ENCODE assay signal across 29 cellular contexts in the genomic region with DNA sequence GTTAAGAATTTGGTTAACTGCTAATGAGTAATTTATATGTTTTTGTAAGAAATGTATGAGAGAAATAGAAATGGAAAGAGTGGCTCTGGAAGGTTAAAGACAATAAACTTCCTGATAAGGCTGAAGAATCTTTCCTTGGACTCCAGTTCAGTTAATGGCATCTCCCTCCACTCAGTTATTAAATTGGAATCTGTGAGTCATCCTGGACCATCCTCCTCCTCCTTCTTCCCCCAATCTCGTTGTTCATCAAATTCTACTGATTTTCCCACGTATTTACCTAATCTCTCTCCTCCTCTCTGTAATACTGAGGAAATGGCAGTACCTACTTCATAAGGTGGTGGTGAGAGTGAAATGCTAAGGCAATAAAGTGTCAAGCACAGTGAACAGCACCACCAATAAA.
DNase-seq lines count a peak whose midpoint lies in the region; ATAC-seq and TF ChIP-seq lines count a peak whose summit lies in the region.
"Had no signal": no experiment of that assay in that cellular context is flagged by ENCODE, and none has a peak within 500 bp of the region (broad histone marks: within the 10 kb centered on the region; RNA-seq: fewer than 3 reads in every experiment).

No MANE protein-coding gene starts in this region.

- H3K9me3 Mint-ChIP-seq in brain (peaks cover 0 to 4% (median 0%) of the 10 kb centered on the region in 5 experiments), nephron (no peaks in the 10 kb centered on the region)
- H3K9me3 Mint-ChIP-seq: CD14-positive monocyte; stimulated activated effector memory CD8-positive, alpha-beta T cell treated with anti-CD3 and anti-CD28 coated beads, Interleukin-12 subunit alpha, Interleukin-12 subunit beta, amount 100 ng/mL, for 72 hours had no signal

- peaks cover 55% of the 10 kb centered on the region for H3K4me1 Mint-ChIP-seq in brain
- peaks cover 35% of the 10 kb centered on the region for H3K4me1 Mint-ChIP-seq in nephron

- H3K27ac Mint-ChIP-seq in brain (peak overlapping the region in 3 of 5 experiments; percentile 9 to 43 (median 12)), nephron (peak overlapping the region in 2 of 3 experiments; percentile 1 to 15)
- H3K27ac Mint-ChIP-seq: stimulated activated effector memory CD8-positive, alpha-beta T cell treated with anti-CD3 and anti-CD28 coated beads, Interleukin-12 subunit alpha, Interleukin-12 subunit beta, amount 100 ng/mL, for 72 hours had no signal

- no peak for ATAC-seq in heart right ventricle
- no peak for ATAC-seq in HG03045 (IDR thresholded peaks at IDR 0.05; ENCODE audit: unreplicated experiment)
- ATAC-seq in HG02610 (IDR thresholded peaks at IDR 0.05; ENCODE audit: unreplicated experiment): no peak
- ATAC-seq: gastrocnemius medialis; left lung; stimulated activated effector memory CD8-positive, alpha-beta T cell treated with anti-CD3 and anti-CD28 coated beads, Interleukin-12 subunit alpha, Interleukin-12 subunit beta, amount 100 ng/mL, for 72 hours had no signal

- TF ChIP-seq CTCF in heart right ventricle (IDR thresholded peaks at IDR 0.05) (no peak), brain (conservative IDR thresholded peaks at IDR 0.05) (no peak), nephron (IDR thresholded peaks at IDR 0.05; ENCODE audit: unreplicated experiment in 3 of 3) (no peak)

- no peak overlapping the region for H3K4me3 Mint-ChIP-seq in brain
- no peak overlapping the region for H3K4me3 Mint-ChIP-seq in nephron
- H3K4me3 Mint-ChIP-seq: CD14-positive monocyte; stimulated activated effector memory CD8-positive, alpha-beta T cell treated with anti-CD3 and anti-CD28 coated beads, Interleukin-12 subunit alpha, Interleukin-12 subunit beta, amount 100 ng/mL, for 72 hours had no signal

- no peaks in the 10 kb centered on the region for H3K9me3 ChIP-seq in heart right ventricle
- H3K9me3 ChIP-seq: gastrocnemius medialis, left lung, SJCRH30, upper lobe of left lung had no signal

- intact Hi-C loops in heart right ventricle (cut with DNase I) (loop anchor here in 1 of 10 donors (5.0 kb wide), 1 partner anchor 94 kb away; no protein-coding TSS in a partner anchor), cardiac septum (cut with DNase I) (no loop called here)

- peak overlapping the region in 6 of 10 donors; percentile 11 to 61 (median 38) for H3K27ac ChIP-seq in heart right ventricle
- H3K27ac ChIP-seq: gastrocnemius medialis, SJCRH30, upper lobe of left lung, WERI-Rb-1 had no signal

- H3K4me3 ChIP-seq in heart right ventricle: no peak overlapping the region
- H3K4me3 ChIP-seq: gastrocnemius medialis, left lung, SJCRH30, upper lobe of left lung had no signal

- H3K36me3 ChIP-seq in heart right ventricle: no peaks in the 10 kb centered on the region
- H3K36me3 ChIP-seq: gastrocnemius medialis, left lung, SJCRH30, upper lobe of left lung, WERI-Rb-1 had no signal

- H3K36me3 Mint-ChIP-seq in brain (no peaks in the 10 kb centered on the region), nephron (ENCODE audit: low read depth) (no peaks in the 10 kb centered on the region)
- H3K36me3 Mint-ChIP-seq: stimulated activated effector memory CD8-positive, alpha-beta T cell treated with anti-CD3 and anti-CD28 coated beads, Interleukin-12 subunit alpha, Interleukin-12 subunit beta, amount 100 ng/mL, for 72 hours had no signal

- 70 to 73% methylated on average over 2 of the region's 2 CpGs for WGBS in heart right ventricle, 2 donors

- DNase-seq in heart right ventricle (no peak), cardiac septum (ENCODE audit: low spot score) (no peak), putamen (ENCODE audit: low spot score) (no peak)
- no peak for DNase-seq in activated CD4-positive, CD25-positive, alpha-beta regulatory T cell (lab: John Stamatoyannopoulos, UW)
- DNase-seq: 8988T; activated CD4-positive, alpha-beta T cell treated with anti-CD3 and anti-CD28 coated beads for 48 hours; activated effector memory CD4-positive, alpha-beta T cell treated with anti-CD3 and anti-CD28 coated beads, Interleukin-2, amount 50 U/mL, for 16 hours; activated T-cell treated with anti-CD3 and anti-CD28 coated beads for 4 hours; dermis blood vessel endothelial cell; DND-41; gastrocnemius medialis; GOT3; left lung; mesenchymal stem cell; NCI-H1048; NCI-H2171; NCI-H510A; posterior cingulate gyrus; RPMI8226; SJCRH30; T1000; upper lobe of left lung had no signal

- H3K27me3 ChIP-seq in heart right ventricle: no peaks in the 10 kb centered on the region
- H3K27me3 ChIP-seq: gastrocnemius medialis, left lung, SJCRH30, upper lobe of left lung had no signal

- H3K27me3 Mint-ChIP-seq in brain: peaks cover 4% of the 10 kb centered on the region
- H3K27me3 Mint-ChIP-seq in nephron (ENCODE audit: low read depth): no peaks in the 10 kb centered on the region

- H3K4me1 ChIP-seq in heart right ventricle: peaks cover 2 to 32% (median 22%) of the 10 kb centered on the region in 9 donors
